ENCODE assay signal across 21 cellular contexts in the genomic region with DNA sequence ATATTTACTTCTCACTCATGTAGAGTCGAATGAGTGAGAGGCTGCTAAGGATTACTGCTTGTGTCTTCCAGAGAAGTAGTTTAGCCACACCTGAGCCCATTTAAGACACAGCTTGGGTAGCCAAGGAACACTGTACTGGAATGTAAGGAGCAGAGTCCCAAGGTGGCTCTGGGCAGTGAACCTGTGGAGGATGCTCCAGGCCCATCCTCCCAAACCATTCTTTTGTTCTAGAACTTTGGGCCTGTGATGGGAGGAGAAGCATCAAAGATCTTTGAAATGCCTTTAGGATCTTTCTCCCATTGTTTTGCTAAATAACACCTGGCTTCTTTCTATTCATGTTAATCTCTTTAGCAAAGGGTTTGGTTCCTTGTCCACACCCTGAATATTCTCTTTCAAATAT.
A peak's percentile ranks its signal among the peaks of the same experiment; 100 is the strongest.
DNase-seq lines count a peak whose midpoint lies in the region; ATAC-seq and TF ChIP-seq lines count a peak whose summit lies in the region.
"Had no signal": no experiment of that assay in that cellular context is flagged by ENCODE, and none has a peak within 500 bp of the region (broad histone marks: within the 10 kb centered on the region; RNA-seq: fewer than 3 reads in every experiment).

No MANE protein-coding gene starts in this region.

- peak; percentile 97 for ATAC-seq in WTC11
- no peak for ATAC-seq in GM21825 (IDR thresholded peaks at IDR 0.05; ENCODE audit: unreplicated experiment)
- ATAC-seq: Right ventricle myocardium inferior, SK-N-SH treated with all-trans-retinoic acid at 6 μM for 48 hours had no signal

- H2BK5ac ChIP-seq in mesendoderm (ENCODE audit: low read length) = no peak overlapping the region

- no peaks in the 10 kb centered on the region for H3K27me3 Mint-ChIP-seq in WTC11 (ENCODE audit: low read depth)
- H3K27me3 Mint-ChIP-seq: CD4-positive, CD25-positive, alpha-beta regulatory T cell had no signal

- no peaks in the 10 kb centered on the region for H3K9me3 Mint-ChIP-seq in WTC11

- H4K5ac ChIP-seq in mesendoderm (ENCODE audit: low read length) = no peak overlapping the region

- DNase-seq in H7 (peak; percentile 10), WTC11 (ENCODE audit: low spot score) (no peak), iPS DF 6.9 (ENCODE audit: low read depth, low spot score) (peak; percentile 52), mesendoderm (peak; percentile 31), NCI-H2029 treated with DMSO at 0.1 percent for 48 hours (lab: John Stamatoyannopoulos, UW) (no peak), MG63 (no peak)
- DNase-seq: CD4-positive, CD25-positive, alpha-beta regulatory T cell; KBM-7; NCI-H1105 treated with DMSO at 0.1 percent for 48 hours; NCI-H146; NCI-H1930; NCI-H446 treated with DMSO at 0.1 percent for 48 hours; NCI-H526; NCI-H82; NK-92 treated with Interleukin-12 subunit alpha and Interleukin-12 subunit beta, amount 100 ng/mL, for 24 hours; PC-9; SJCRH30 had no signal

- no peak overlapping the region for H2BK120ac ChIP-seq in mesendoderm (ENCODE audit: low read depth, low read length)

- H3K4ac ChIP-seq in mesendoderm (ENCODE audit: low read depth, low read length) = no peak overlapping the region

- POLR2A ChIA-PET in WTC11 (lab: Charles Lee) = no interaction called here

- no CpG with 5 or more reads among the region's 1 CpG for WGBS in iPS DF 6.9 (ENCODE audit: insufficient coverage, insufficient read length)
- no CpG with 5 or more reads among the region's 1 CpG for WGBS in mesendoderm (ENCODE audit: extremely low coverage, insufficient coverage, low lambda C conversion rate)

- no peaks in the 10 kb centered on the region for H3K79me2 ChIP-seq in mesendoderm (ENCODE audit: control insufficient read depth, insufficient read depth, low read length)

- H3K9me3 ChIP-seq in iPS DF 6.9 (ENCODE audit: control insufficient read depth, insufficient read depth, low read length) (no peaks in the 10 kb centered on the region), MG63 (no peaks in the 10 kb centered on the region)
- H3K9me3 ChIP-seq: BLaER1, SJCRH30 had no signal

- H3K79me1 ChIP-seq in mesendoderm (ENCODE audit: low read length) = no peaks in the 10 kb centered on the region

- no peak overlapping the region for H3K4me2 ChIP-seq in mesendoderm (ENCODE audit: low read length)
- H3K4me2 ChIP-seq: BLaER1, PC-9 had no signal

- H3K4me3 Mint-ChIP-seq in WTC11 = peak overlapping the region; percentile 96
- H3K4me3 Mint-ChIP-seq: CD4-positive, CD25-positive, alpha-beta regulatory T cell had no signal

- no peak overlapping the region for H3K23ac ChIP-seq in mesendoderm (ENCODE audit: low read length)

- H3K27ac ChIP-seq in iPS DF 6.9 (ENCODE audit: low read length) = no peak overlapping the region
- H3K27ac ChIP-seq in mesendoderm (ENCODE audit: low read depth, low read length) = no peak overlapping the region
- H3K27ac ChIP-seq: BLaER1, PC-9, SJCRH30 had no signal

- H3K27ac Mint-ChIP-seq in WTC11 = peak overlapping the region; percentile 97
- H3K27ac Mint-ChIP-seq: CD4-positive, CD25-positive, alpha-beta regulatory T cell had no signal

- H3K56ac ChIP-seq in mesendoderm (ENCODE audit: low read length) = no peak overlapping the region

- CTCF ChIA-PET in WTC11 (lab: Charles Lee) = no interaction called here

- no peak overlapping the region for H2BK15ac ChIP-seq in mesendoderm (replicated peaks; ENCODE audit: low read depth)

- H4K8ac ChIP-seq in mesendoderm (ENCODE audit: low read depth, low read length) = no peak overlapping the region

- no peak for TF ChIP-seq CTCF in WTC11 (IDR thresholded peaks at IDR 0.05)

- no peaks in the 10 kb centered on the region for H3K27me3 ChIP-seq in H7 (ENCODE audit: control insufficient read depth, insufficient read depth, low read length)
- no peaks in the 10 kb centered on the region for H3K27me3 ChIP-seq in iPS DF 6.9 (ENCODE audit: control insufficient read depth, insufficient read depth, low read length)
- no peaks in the 10 kb centered on the region for H3K27me3 ChIP-seq in mesendoderm (ENCODE audit: insufficient read depth, low read length, poor library complexity)
- H3K27me3 ChIP-seq in MG63 = no peaks in the 10 kb centered on the region
- H3K27me3 ChIP-seq: SJCRH30 had no signal

- H3K4me3 ChIP-seq in H7 (ENCODE audit: insufficient read depth, low read depth, low read length) (no peak overlapping the region), iPS DF 6.9 (ENCODE audit: low read length) (no peak overlapping the region), mesendoderm (ENCODE audit: low read length) (no peak overlapping the region), MG63 (no peak overlapping the region)
- H3K4me3 ChIP-seq: BLaER1, PC-9, SJCRH30 had no signal

- H3K4me1 Mint-ChIP-seq in WTC11 = peaks cover 59% of the 10 kb centered on the region
- H3K4me1 Mint-ChIP-seq: CD4-positive, CD25-positive, alpha-beta regulatory T cell had no signal

- H2AK5ac ChIP-seq in mesendoderm (ENCODE audit: low read length) = no peak overlapping the region

- peaks cover 28% of the 10 kb centered on the region for H3K36me3 Mint-ChIP-seq in WTC11
- H3K36me3 Mint-ChIP-seq: CD4-positive, CD25-positive, alpha-beta regulatory T cell had no signal

- no peak overlapping the region for H3K18ac ChIP-seq in mesendoderm (ENCODE audit: low read length)

- no peaks in the 10 kb centered on the region; the same call in 1 of the 2 replicates for H3K4me1 ChIP-seq in iPS DF 6.9 (ENCODE audit: control insufficient read depth, insufficient read depth, low read length)
- H3K4me1 ChIP-seq in mesendoderm (ENCODE audit: control insufficient read depth, low read depth, low read length) = no peaks in the 10 kb centered on the region
- H3K4me1 ChIP-seq: BLaER1, SJCRH30 had no signal

- H3K9ac ChIP-seq in mesendoderm (ENCODE audit: low read length) = no peak overlapping the region
- H3K9ac ChIP-seq: BLaER1 had no signal

- H3K36me3 ChIP-seq in H7 (replicated peaks; ENCODE audit: control insufficient read depth, insufficient read depth, low read length) = no peaks in the 10 kb centered on the region
- H3K36me3 ChIP-seq in iPS DF 6.9 (ENCODE audit: control insufficient read depth, insufficient read depth, low read length) = no peaks in the 10 kb centered on the region
- H3K36me3 ChIP-seq in mesendoderm (ENCODE audit: control insufficient read depth, insufficient read depth, low read length) = no peaks in the 10 kb centered on the region
- no peaks in the 10 kb centered on the region for H3K36me3 ChIP-seq in MG63
- H3K36me3 ChIP-seq: BLaER1, SJCRH30 had no signal

TF ChIP-seq in WTC11, 78 proteins besides CTCF, POLR2A, EP300 and RAD21:
- TF ChIP-seq ZSCAN18 (CRISPR knock-in tag; IDR thresholded peaks at IDR 0.05) (no peak), NR1H2 (CRISPR knock-in tag; IDR thresholded peaks at IDR 0.05) (no peak), TEAD1 (CRISPR knock-in tag; IDR thresholded peaks at IDR 0.05) (peak; percentile 42; the same call in 1 of the 2 replicates)
- TF ChIP-seq, protein P1, sequence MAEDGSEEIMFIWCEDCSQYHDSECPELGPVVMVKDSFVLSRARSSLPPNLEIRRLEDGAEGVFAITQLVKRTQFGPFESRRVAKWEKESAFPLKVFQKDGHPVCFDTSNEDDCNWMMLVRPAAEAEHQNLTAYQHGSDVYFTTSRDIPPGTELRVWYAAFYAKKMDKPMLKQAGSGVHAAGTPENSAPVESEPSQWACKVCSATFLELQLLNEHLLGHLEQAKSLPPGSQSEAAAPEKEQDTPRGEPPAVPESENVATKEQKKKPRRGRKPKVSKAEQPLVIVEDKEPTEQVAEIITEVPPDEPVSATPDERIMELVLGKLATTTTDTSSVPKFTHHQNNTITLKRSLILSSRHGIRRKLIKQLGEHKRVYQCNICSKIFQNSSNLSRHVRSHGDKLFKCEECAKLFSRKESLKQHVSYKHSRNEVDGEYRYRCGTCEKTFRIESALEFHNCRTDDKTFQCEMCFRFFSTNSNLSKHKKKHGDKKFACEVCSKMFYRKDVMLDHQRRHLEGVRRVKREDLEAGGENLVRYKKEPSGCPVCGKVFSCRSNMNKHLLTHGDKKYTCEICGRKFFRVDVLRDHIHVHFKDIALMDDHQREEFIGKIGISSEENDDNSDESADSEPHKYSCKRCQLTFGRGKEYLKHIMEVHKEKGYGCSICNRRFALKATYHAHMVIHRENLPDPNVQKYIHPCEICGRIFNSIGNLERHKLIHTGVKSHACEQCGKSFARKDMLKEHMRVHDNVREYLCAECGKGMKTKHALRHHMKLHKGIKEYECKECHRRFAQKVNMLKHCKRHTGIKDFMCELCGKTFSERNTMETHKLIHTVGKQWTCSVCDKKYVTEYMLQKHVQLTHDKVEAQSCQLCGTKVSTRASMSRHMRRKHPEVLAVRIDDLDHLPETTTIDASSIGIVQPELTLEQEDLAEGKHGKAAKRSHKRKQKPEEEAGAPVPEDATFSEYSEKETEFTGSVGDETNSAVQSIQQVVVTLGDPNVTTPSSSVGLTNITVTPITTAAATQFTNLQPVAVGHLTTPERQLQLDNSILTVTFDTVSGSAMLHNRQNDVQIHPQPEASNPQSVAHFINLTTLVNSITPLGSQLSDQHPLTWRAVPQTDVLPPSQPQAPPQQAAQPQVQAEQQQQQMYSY (CRISPR knock-in tag; IDR thresholded peaks at IDR 0.05) = peak; percentile 97

Comparison
In these comparisons a context has a peak if more than half of its experiments do, and no peak if none do; other contexts are left out.
1. DNase-seq: peak in H7 (single experiment), iPS DF 6.9 (single experiment) and mesendoderm (single experiment); none in WTC11 (single experiment), NCI-H2029 treated with DMSO at 0.1 percent for 48 hours (single experiment) and MG63 (single experiment).